In the genomic region with DNA sequence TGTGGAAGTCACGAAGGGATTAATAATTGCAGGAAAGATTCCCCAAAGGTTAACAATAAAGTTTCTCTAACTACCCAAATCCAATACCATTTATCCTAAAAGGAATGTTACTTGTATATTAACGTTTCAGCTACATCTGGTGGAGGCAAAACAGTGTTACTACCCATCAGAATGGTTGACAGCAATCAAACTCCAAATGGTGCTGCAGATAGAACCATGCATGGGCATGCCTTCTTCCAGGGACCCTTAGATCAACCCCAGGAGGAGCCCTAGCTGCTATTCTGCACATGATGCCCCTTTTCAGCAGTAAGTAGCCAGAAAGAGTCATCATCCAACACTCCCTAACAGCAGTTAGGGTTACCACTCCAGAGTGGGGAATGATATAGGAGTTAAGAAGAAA, we compare ENCODE assay signal across 40 cellular contexts.
"Had no signal": no experiment of that assay in that cellular context is flagged by ENCODE, and none has a peak within 500 bp of the region (broad histone marks: within the 10 kb centered on the region; RNA-seq: fewer than 3 reads in every experiment).

No MANE protein-coding gene starts in this region.

- H3K9me3 Mint-ChIP-seq: activated naive CD4-positive, alpha-beta T cell treated with anti-CD3 and anti-CD28 coated beads for 36 hours; activated naive CD4-positive, alpha-beta T cell treated with anti-CD3 and anti-CD28 coated beads, Interleukin-2, amount 50 U/mL, for 24 hours; activated naive CD4-positive, alpha-beta T cell treated with anti-CD3 and anti-CD28 coated beads, Interleukin-2, amount 50 U/mL, for 72 hours; activated naive CD8-positive, alpha-beta T cell treated with anti-CD3 and anti-CD28 coated beads for 36 hours; activated naive CD8-positive, alpha-beta T cell treated with anti-CD3 and anti-CD28 coated beads, Interleukin-2, amount 50 U/mL, for 24 hours; activated T-cell treated with anti-CD3 and anti-CD28 coated beads, Interleukin-2, amount 50 U/mL, for 24 hours; activated T-cell treated with anti-CD3 and anti-CD28 coated beads, Interleukin-2, amount 50 U/mL, for 4 hours; activated T-helper 1 cell treated with anti-CD3 and anti-CD28 coated beads, Interleukin-12 subunit alpha, Interleukin-12 subunit beta, Interleukin-2, Interleukin-4 antibody, amounts not matched to agents 30 ng/mL and 10 ng/mL and 1 ng/mL, durations not matched to agents 14 hours and 24 hours and 36 hours; activated T-helper 17 cell treated with anti-CD3 and anti-CD28 coated beads, Interleukin-2, amount 50 U/mL, for 72 hours; activated T-helper 2 cell treated with anti-CD3 and anti-CD28 coated beads, Interferon-gamma antibody, Interleukin-2, Interleukin-4, amounts not matched to agents 10 μg/mL and 5 μg/mL and 100 μg/mL, durations not matched to agents 14 hours and 24 hours and 36 hours; central memory CD8-positive, alpha-beta T cell had no signal

- H3K36me3 Mint-ChIP-seq: activated naive CD4-positive, alpha-beta T cell treated with anti-CD3 and anti-CD28 coated beads, Interleukin-2, amount 10 ng/mL, durations not matched to agents 7 days and 5 days; activated naive CD4-positive, alpha-beta T cell treated with anti-CD3 and anti-CD28 coated beads, Interleukin-2, amount 50 U/mL, for 24 hours; activated naive CD4-positive, alpha-beta T cell treated with anti-CD3 and anti-CD28 coated beads, Interleukin-2, amount 50 U/mL, for 72 hours; activated naive CD8-positive, alpha-beta T cell; activated naive CD8-positive, alpha-beta T cell treated with anti-CD3 and anti-CD28 coated beads for 36 hours; activated naive CD8-positive, alpha-beta T cell treated with anti-CD3 and anti-CD28 coated beads, Interleukin-2, amount 10 ng/mL, durations not matched to agents 7 days and 5 days; brain had no signal

- H3K4me3 Mint-ChIP-seq: activated naive CD4-positive, alpha-beta T cell treated with anti-CD3 and anti-CD28 coated beads for 36 hours; activated naive CD4-positive, alpha-beta T cell treated with anti-CD3 and anti-CD28 coated beads, Interleukin-2, amount 10 ng/mL, durations not matched to agents 7 days and 5 days; activated naive CD4-positive, alpha-beta T cell treated with anti-CD3 and anti-CD28 coated beads, Interleukin-2, amount 50 U/mL, for 24 hours; activated naive CD8-positive, alpha-beta T cell; activated naive CD8-positive, alpha-beta T cell treated with anti-CD3 and anti-CD28 coated beads for 36 hours; activated naive CD8-positive, alpha-beta T cell treated with anti-CD3 and anti-CD28 coated beads, Interleukin-2, amount 10 ng/mL, durations not matched to agents 7 days and 5 days; activated naive CD8-positive, alpha-beta T cell treated with anti-CD3 and anti-CD28 coated beads, Interleukin-2, amount 50 U/mL, for 24 hours; activated T-cell treated with anti-CD3 and anti-CD28 coated beads, Interleukin-2, amount 50 U/mL, for 24 hours; activated T-cell treated with anti-CD3 and anti-CD28 coated beads, Interleukin-2, amount 50 U/mL, for 4 hours; activated T-cell treated with anti-CD3 and anti-CD28 coated beads, Interleukin-2, amount 50 U/mL, for 72 hours; activated T-helper 1 cell treated with anti-CD3 and anti-CD28 coated beads, Interleukin-12 subunit alpha, Interleukin-12 subunit beta, Interleukin-2, Interleukin-4 antibody, amounts not matched to agents 30 ng/mL and 10 ng/mL and 1 ng/mL, durations not matched to agents 14 hours and 24 hours and 36 hours; activated T-helper 17 cell treated with anti-CD3 and anti-CD28 coated beads, Interleukin-2, amount 50 U/mL, for 72 hours; brain; central memory CD8-positive, alpha-beta T cell had no signal

- H3K27me3 ChIP-seq: adrenal gland, ascending aorta, body of pancreas, brain microvascular endothelial cell, breast epithelium, cardiac muscle cell had no signal

- DNase-seq: activated effector memory CD4-positive, alpha-beta T cell treated with anti-CD3 and anti-CD28 coated beads, Interleukin-2, amount 50 U/mL, for 16 hours; activated effector memory CD4-positive, alpha-beta T cell treated with Interleukin-2 at 50 U/mL for 16 hours; activated gamma-delta T cell; activated gamma-delta T cell treated with Interleukin-2 at 50 U/mL for 16 hours; activated naive CD4-positive, alpha-beta T cell; activated naive CD4-positive, alpha-beta T cell treated with anti-CD3 and anti-CD28 coated beads for 36 hours; activated naive CD4-positive, alpha-beta T cell treated with anti-CD3 and anti-CD28 coated beads, Interleukin-2, amount 10 ng/mL, durations not matched to agents 7 days and 5 days; activated naive CD4-positive, alpha-beta T cell treated with anti-CD3 and anti-CD28 coated beads, Interleukin-2, amount 50 U/mL, for 16 hours; activated naive CD4-positive, alpha-beta T cell treated with Interleukin-2 at 50 U/mL for 16 hours; activated naive CD8-positive, alpha-beta T cell treated with anti-CD3 and anti-CD28 coated beads for 36 hours; activated naive CD8-positive, alpha-beta T cell treated with anti-CD3 and anti-CD28 coated beads, Interleukin-2, amount 10 ng/mL, durations not matched to agents 7 days and 5 days; activated naive CD8-positive, alpha-beta T cell treated with anti-CD3 and anti-CD28 coated beads, Interleukin-2, amount 50 U/mL, for 24 hours; activated T-cell treated with anti-CD3 and anti-CD28 coated beads, Interleukin-2, amount 50 U/mL, for 1 hour; activated T-cell treated with anti-CD3 and anti-CD28 coated beads, Interleukin-2, amount 50 U/mL, for 24 hours; activated T-cell treated with anti-CD3 and anti-CD28 coated beads, Interleukin-2, amount 50 U/mL, for 4 hours; activated T-cell treated with anti-CD3 and anti-CD28 coated beads, Interleukin-2, amount 50 U/mL, for 48 hours; activated T-cell treated with anti-CD3 and anti-CD28 coated beads, Interleukin-2, amount 50 U/mL, for 72 hours; amniotic stem cell; amygdala; anterior cingulate cortex; aorta; body of pancreas; brain microvascular endothelial cell; caudate nucleus; central memory CD4-positive, alpha-beta T cell; cerebellar nuclear complex had no signal

- H3K4me3 ChIP-seq: adrenal gland, ascending aorta, body of pancreas, breast epithelium, cardiac muscle cell had no signal

- H3K27ac ChIP-seq: adrenal gland, ascending aorta, body of pancreas, brain microvascular endothelial cell, breast epithelium, cardiac muscle cell had no signal

- FAIRE-seq: astrocyte, bronchial epithelial cell had no signal

- H3K9me3 ChIP-seq: adrenal gland, ascending aorta, body of pancreas, breast epithelium had no signal

- H3K4me1 Mint-ChIP-seq: activated naive CD4-positive, alpha-beta T cell treated with anti-CD3 and anti-CD28 coated beads, Interleukin-2, amount 10 ng/mL, durations not matched to agents 7 days and 5 days; activated naive CD4-positive, alpha-beta T cell treated with anti-CD3 and anti-CD28 coated beads, Interleukin-2, amount 50 U/mL, for 24 hours; activated naive CD8-positive, alpha-beta T cell treated with anti-CD3 and anti-CD28 coated beads for 36 hours; activated naive CD8-positive, alpha-beta T cell treated with anti-CD3 and anti-CD28 coated beads, Interleukin-2, amount 10 ng/mL, durations not matched to agents 7 days and 5 days; activated naive CD8-positive, alpha-beta T cell treated with anti-CD3 and anti-CD28 coated beads, Interleukin-2, amount 50 U/mL, for 24 hours; activated T-helper 17 cell treated with anti-CD3 and anti-CD28 coated beads, Interleukin-2, amount 50 U/mL, for 72 hours; brain; central memory CD8-positive, alpha-beta T cell had no signal

- ATAC-seq: activated naive CD4-positive, alpha-beta T cell treated with anti-CD3 and anti-CD28 coated beads, Interleukin-2, amount 50 U/mL, for 72 hours; activated naive CD8-positive, alpha-beta T cell treated with anti-CD3 and anti-CD28 coated beads, Interleukin-2, amount 50 U/mL, for 24 hours; activated T-cell treated with anti-CD3 and anti-CD28 coated beads, Interleukin-2, amount 50 U/mL, for 4 hours; activated T-cell treated with anti-CD3 and anti-CD28 coated beads, Interleukin-2, amount 50 U/mL, for 72 hours; activated T-helper 17 cell treated with anti-CD3 and anti-CD28 coated beads, Interleukin-2, amount 50 U/mL, for 72 hours; body of pancreas had no signal

- H3K36me3 ChIP-seq: adrenal gland, ascending aorta, brain microvascular endothelial cell, breast epithelium, cardiac muscle cell had no signal

- H3K27ac Mint-ChIP-seq: activated naive CD4-positive, alpha-beta T cell treated with anti-CD3 and anti-CD28 coated beads for 36 hours; activated naive CD4-positive, alpha-beta T cell treated with anti-CD3 and anti-CD28 coated beads, Interleukin-2, amount 10 ng/mL, durations not matched to agents 7 days and 5 days; activated naive CD4-positive, alpha-beta T cell treated with anti-CD3 and anti-CD28 coated beads, Interleukin-2, amount 50 U/mL, for 24 hours; activated naive CD4-positive, alpha-beta T cell treated with anti-CD3 and anti-CD28 coated beads, Interleukin-2, amount 50 U/mL, for 72 hours; activated naive CD8-positive, alpha-beta T cell; activated naive CD8-positive, alpha-beta T cell treated with anti-CD3 and anti-CD28 coated beads for 36 hours; activated naive CD8-positive, alpha-beta T cell treated with anti-CD3 and anti-CD28 coated beads, Interleukin-2, amount 10 ng/mL, durations not matched to agents 7 days and 5 days; activated naive CD8-positive, alpha-beta T cell treated with anti-CD3 and anti-CD28 coated beads, Interleukin-2, amount 50 U/mL, for 24 hours; activated T-cell treated with anti-CD3 and anti-CD28 coated beads, Interleukin-2, amount 50 U/mL, for 24 hours; activated T-cell treated with anti-CD3 and anti-CD28 coated beads, Interleukin-2, amount 50 U/mL, for 72 hours; activated T-helper 1 cell treated with anti-CD3 and anti-CD28 coated beads, Interleukin-12 subunit alpha, Interleukin-12 subunit beta, Interleukin-2, Interleukin-4 antibody, amounts not matched to agents 30 ng/mL and 10 ng/mL and 1 ng/mL, durations not matched to agents 14 hours and 24 hours and 36 hours; activated T-helper 17 cell treated with anti-CD3 and anti-CD28 coated beads, Interleukin-2, amount 50 U/mL, for 72 hours; activated T-helper 2 cell treated with anti-CD3 and anti-CD28 coated beads, Interferon-gamma antibody, Interleukin-2, Interleukin-4, amounts not matched to agents 10 μg/mL and 5 μg/mL and 100 μg/mL, durations not matched to agents 14 hours and 24 hours and 36 hours; brain had no signal

- H3K4me1 ChIP-seq: adrenal gland, ascending aorta, breast epithelium had no signal
